19 cellular contexts compared by ENCODE assay signal in genomic region chr4:32488690-32489089, GRCh38.
"Had no signal": no experiment of that assay in that cellular context is flagged by ENCODE, and none has a peak within 500 bp of the region (broad histone marks: within the 10 kb centered on the region; RNA-seq: fewer than 3 reads in every experiment).

No MANE protein-coding gene starts in this region.

- DNase-seq: activated CD4-positive, alpha-beta T cell treated with anti-CD3 and anti-CD28 coated beads, Interleukin-2, amount 50 U/mL, for 1 hour; activated CD4-positive, CD25-positive, alpha-beta regulatory T cell treated with anti-CD3 and anti-CD28 coated beads, Interleukin-2, amount 50 U/mL, for 72 hours; activated CD8-positive, alpha-beta memory T cell treated with anti-CD3 and anti-CD28 coated beads, Interleukin-2, amount 50 U/mL, for 4 hours; activated effector memory CD4-positive, alpha-beta T cell treated with anti-CD3 and anti-CD28 coated beads, Interleukin-2, amount 50 U/mL, for 16 hours; activated naive CD4-positive, alpha-beta T cell treated with anti-CD3 and anti-CD28 coated beads, Interleukin-2, amount 50 U/mL, for 16 hours; activated T-cell treated with anti-CD3 and anti-CD28 coated beads, Interleukin-2, amount 50 U/mL, for 72 hours; amniotic stem cell; body of pancreas; glutamatergic neuron; hippocampal formation; kidney; left lung; stimulated activated CD4-positive, alpha-beta T cell treated with anti-CD3 and anti-CD28 coated beads, Interleukin-12 subunit alpha, Interleukin-12 subunit beta, amount 100 ng/mL, for 4 hours; stimulated activated CD4-positive, alpha-beta T cell treated with anti-CD3 and anti-CD28 coated beads, Interleukin-1b, Interleukin-23, amount 100 ng/mL, for 48 hours; stimulated activated CD8-positive, alpha-beta memory T cell treated with anti-CD3 and anti-CD28 coated beads, Interleukin-4, amount 100 ng/mL, for 48 hours; stimulated activated naive CD4-positive, alpha-beta T cell; thyroid gland had no signal

- H3K27ac ChIP-seq: body of pancreas, coronary artery, left lung, thyroid gland had no signal

- H3K4me1 ChIP-seq: body of pancreas, left lung, thyroid gland had no signal

- ATAC-seq: activated T-cell treated with anti-CD3 and anti-CD28 coated beads, Interleukin-2, amount 50 U/mL, for 72 hours; body of pancreas; esophagus mucosa; left lung had no signal

- H3K4me3 ChIP-seq: body of pancreas, coronary artery, left lung, thyroid gland had no signal

- H3K9me3 ChIP-seq: body of pancreas, left lung, thyroid gland had no signal

- H3K36me3 ChIP-seq: left lung, thyroid gland had no signal

- H3K27me3 ChIP-seq: body of pancreas, left lung, thyroid gland had no signal
